ENCODE assay signal across 14 cellular contexts in the genomic region with DNA sequence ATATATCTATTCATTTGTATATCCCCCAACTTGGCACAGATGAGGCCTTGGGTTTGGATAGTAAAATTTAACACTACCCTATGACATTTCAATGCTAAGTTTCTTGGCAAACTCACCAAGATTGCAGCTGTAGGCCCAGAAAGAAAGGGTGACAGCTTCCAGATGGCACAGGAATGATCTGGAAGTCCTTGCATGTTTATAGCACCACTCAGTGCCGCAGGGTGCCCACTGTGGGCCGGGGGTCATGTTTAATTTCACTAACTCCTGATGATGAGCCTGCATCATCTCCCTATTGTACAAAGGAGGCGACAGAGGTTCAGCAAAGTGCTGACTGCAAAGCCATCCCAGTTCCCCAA.
DNase-seq lines count a peak whose midpoint lies in the region; ATAC-seq and TF ChIP-seq lines count a peak whose summit lies in the region.
"Had no signal": no experiment of that assay in that cellular context is flagged by ENCODE, and none has a peak within 500 bp of the region (broad histone marks: within the 10 kb centered on the region; RNA-seq: fewer than 3 reads in every experiment).

No MANE protein-coding gene starts in this region.

- peak; percentile 67 for TF ChIP-seq EP300 in transverse colon (IDR thresholded peaks at IDR 0.05; ENCODE audit: low read depth)

- peaks cover 86% of the 10 kb centered on the region for H3K4me1 Mint-ChIP-seq in brain

- in situ Hi-C loops in transverse colon (cut with MboI; ENCODE audit: low pct_ligation_motif_present in 1 of 4, low pct_unique_long_range_greater_than_20kb in 1 of 4, low sequenced_read_pairs in 3 of 4): no loop called here

- H3K27me3 ChIP-seq in mucosa of rectum (ENCODE audit: control insufficient read depth in 2 of 2, insufficient read depth in 2 of 2, low read length in 2 of 2) (no peaks in the 10 kb centered on the region), transverse colon (no peaks in the 10 kb centered on the region)

- TF ChIP-seq CTCF in brain (conservative IDR thresholded peaks at IDR 0.05): no peak
- TF ChIP-seq CTCF in transverse colon (IDR thresholded peaks at IDR 0.05): peak in 1 of 5 experiments; percentile 20

- peak overlapping the region in 4 of 5 experiments; percentile 59 to 73 (median 62) for H3K27ac Mint-ChIP-seq in brain
- H3K27ac Mint-ChIP-seq: activated CD4-positive, alpha-beta T cell treated with anti-CD3 and anti-CD28 coated beads, Interleukin-2, amount 10 ng/mL, durations not matched to agents 7 days and 5 days had no signal

- H3K36me3 Mint-ChIP-seq in brain: no peaks in the 10 kb centered on the region

- no peak overlapping the region for H3K4me3 Mint-ChIP-seq in brain
- H3K4me3 Mint-ChIP-seq: activated CD4-positive, alpha-beta T cell treated with anti-CD3 and anti-CD28 coated beads, Interleukin-2, amount 10 ng/mL, durations not matched to agents 7 days and 5 days had no signal

- H3K4me3 ChIP-seq in mucosa of rectum (ENCODE audit: low read length in 2 of 2) (no peak overlapping the region), transverse colon (no peak overlapping the region)
- H3K4me3 ChIP-seq: SK-N-MC had no signal

- ATAC-seq in HG03342 (IDR thresholded peaks at IDR 0.05; ENCODE audit: unreplicated experiment): no peak

- H3K9me3 Mint-ChIP-seq in brain: no peaks in the 10 kb centered on the region
- H3K9me3 Mint-ChIP-seq: activated CD4-positive, alpha-beta T cell treated with anti-CD3 and anti-CD28 coated beads, Interleukin-2, amount 10 ng/mL, durations not matched to agents 7 days and 5 days had no signal

- H3K4me1 ChIP-seq in mucosa of rectum (ENCODE audit: control insufficient read depth in 2 of 2, insufficient read depth in 2 of 2, low read length in 2 of 2) (peaks cover 32 to 40% of the 10 kb centered on the region in 2 donors), transverse colon (peaks cover 32 to 70% (median 49%) of the 10 kb centered on the region in 4 donors)

- no peaks in the 10 kb centered on the region for H3K36me3 ChIP-seq in mucosa of rectum (ENCODE audit: control insufficient read depth in 2 of 2, insufficient read depth in 2 of 2, low read length in 2 of 2)
- H3K36me3 ChIP-seq in transverse colon: no peaks in the 10 kb centered on the region

- peak overlapping the region in 1 of 2 donors; percentile 31 for H3K9ac ChIP-seq in mucosa of rectum (ENCODE audit: low read depth in 1 of 2, low read length in 2 of 2)

- WGBS in transverse colon (ENCODE audit: low coverage in 1 of 2), 2 donors: 36% methylated on average over 3 of the region's 3 CpGs; no CpG with 5 or more reads in 1 of the 2 donors

- intact Hi-C loops in transverse colon (cut with DNase I; ENCODE audit: low total_unique reads): loop anchor here (5.0 to 10.0 kb wide), 2 partner anchors 82 to 160 kb away; no protein-coding TSS in a partner anchor
- intact Hi-C loops in head of caudate nucleus (cut with DNase I): no loop called here

- no peak for TF ChIP-seq POLR2A in transverse colon (IDR thresholded peaks at IDR 0.05)

- no peaks in the 10 kb centered on the region for H3K27me3 Mint-ChIP-seq in brain
- H3K27me3 Mint-ChIP-seq: activated CD4-positive, alpha-beta T cell treated with anti-CD3 and anti-CD28 coated beads, Interleukin-2, amount 10 ng/mL, durations not matched to agents 7 days and 5 days had no signal

- DNase-seq in DMS79 (lab: John Stamatoyannopoulos, UW): peak; percentile 36
- DNase-seq in DMS79 treated with DMSO at 0.1 percent for 48 hours (lab: John Stamatoyannopoulos, UW): no peak
- peak; percentile 41 for DNase-seq in transverse colon
- no peak for DNase-seq in head of caudate nucleus
- DNase-seq in SHP77 (lab: John Stamatoyannopoulos, UW): no peak
- DNase-seq: activated CD4-positive, alpha-beta T cell treated with anti-CD3 and anti-CD28 coated beads, Interleukin-2, amount 10 ng/mL, durations not matched to agents 7 days and 5 days; activated effector memory CD4-positive, alpha-beta T cell treated with anti-CD3 and anti-CD28 coated beads, Interleukin-2, amount 50 U/mL, for 16 hours; cortex of kidney; NCI-H1105 treated with DMSO at 0.1 percent for 48 hours had no signal

- H3K9me3 ChIP-seq in mucosa of rectum (ENCODE audit: control insufficient read depth in 2 of 2, low read length in 2 of 2) (no peaks in the 10 kb centered on the region), transverse colon (no peaks in the 10 kb centered on the region)

- peak overlapping the region; percentile 78 to 86 for H3K27ac ChIP-seq in mucosa of rectum (ENCODE audit: low read depth in 2 of 2, low read length in 2 of 2)
- H3K27ac ChIP-seq in transverse colon: peak overlapping the region; percentile 76 to 88 (median 86)
- H3K27ac ChIP-seq: 22Rv1, SK-N-MC had no signal

Comparison
In these comparisons a context has a peak if more than half of its experiments do, and no peak if none do; other contexts are left out.
1. DNase-seq: peak in DMS79 (single experiment) and transverse colon (single experiment); none in DMS79 treated with DMSO at 0.1 percent for 48 hours (single experiment), head of caudate nucleus (0 of 42) and SHP77 (0 of 2).